ENCODE assay signal across 31 cellular contexts in genomic region chr6:83190596-83190995, GRCh38. TPM values are rescaled to one million over a fixed set of nuclear protein-coding genes. Genes with fewer than 3 reads are reported as not detected.
DNase-seq lines count a peak whose midpoint lies in the region; ATAC-seq, FAIRE-seq and TF ChIP-seq lines count a peak whose summit lies in the region.
"Had no signal": no experiment of that assay in that cellular context is flagged by ENCODE, and none has a peak within 500 bp of the region (broad histone marks: within the 10 kb centered on the region; RNA-seq: fewer than 3 reads in every experiment).

No MANE protein-coding gene starts in this region.

- no peak overlapping the region for H2BK15ac ChIP-seq in IMR-90 (ENCODE audit: low read depth, low read length)

- H3K36me3 ChIP-seq in IMR-90 (ENCODE audit: control insufficient read depth, insufficient read depth, low read length), result peaks cover 17% of the 10 kb centered on the region
- peaks cover 0 to 8% (median 2%) of the 10 kb centered on the region in 4 donors for H3K36me3 ChIP-seq in right lobe of liver
- peaks cover 40% of the 10 kb centered on the region for H3K36me3 ChIP-seq in skeletal muscle satellite cell (ENCODE audit: insufficient read depth, low read length)

- no peak for TF ChIP-seq POLR2A in IMR-90 (IDR thresholded peaks at IDR 0.05; ENCODE audit: low read depth, low read length)
- TF ChIP-seq POLR2A in right lobe of liver (IDR thresholded peaks at IDR 0.05), result no peak
- no peak for TF ChIP-seq POLR2A in lower leg skin (IDR thresholded peaks at IDR 0.05)

- in situ Hi-C loops in IMR-90 (cut with MboI; ENCODE audit: low sequenced_read_pairs), result loop anchor here (10.0 kb wide), 1 partner anchor 946 kb away; the partner anchor contains the start of gene IBTK

- H3K27me3 Mint-ChIP-seq in brain, result peaks cover 4% of the 10 kb centered on the region
- H3K27me3 Mint-ChIP-seq: activated B cell treated with CpG ODN at 0.5 μM for 24 hours; stimulated activated naive B cell treated with anti-CD40 and anti-IgM and Interleukin-4, amounts not matched to agents 10 μg/mL and 1 μg/mL and 100 μg/mL, for 72 hours had no signal

- no peak overlapping the region for H3K4ac ChIP-seq in IMR-90 (ENCODE audit: low read depth, low read length)

- no peak overlapping the region for H3K18ac ChIP-seq in IMR-90 (ENCODE audit: low read depth, low read length)

- no peak overlapping the region for H2BK20ac ChIP-seq in IMR-90 (ENCODE audit: low read depth, low read length)

- no peak overlapping the region for H2AFZ ChIP-seq in IMR-90 (replicated peaks; ENCODE audit: low read length, poor library complexity)

- no peak overlapping the region for H2BK5ac ChIP-seq in IMR-90 (ENCODE audit: low read depth, low read length, poor library complexity, severe bottlenecking)

- FAIRE-seq in urothelium cell line (lab: Jason Lieb, UNC), result no peak
- FAIRE-seq: endometrium, H1, RCC 7860 had no signal

- dilution Hi-C loops in IMR-90 (cut with HindIII; ENCODE audit: low sequenced_read_pairs, unreplicated experiment), result no loop called here

- H2AK9ac ChIP-seq in IMR-90 (replicated peaks; ENCODE audit: low read depth, low read length, poor library complexity), result no peak overlapping the region

- DNase-seq in IMR-90 (no peak), right lobe of liver (no peak), GM10266 (ENCODE audit: extremely low spot score) (no peak), lower leg skin (ENCODE audit: low spot score in 2 of 2) (no peak), ecto neural progenitor cell (ENCODE audit: low spot score) (no peak), urothelium cell line (ENCODE audit: low spot score) (no peak)
- DNase-seq: activated B cell treated with CpG ODN at 0.5 μM for 24 hours; activated CD4-positive, alpha-beta T cell treated with anti-CD3 and anti-CD28 coated beads, Interleukin-2, amount 50 U/mL, for 1 hour; activated naive CD4-positive, alpha-beta T cell treated with Interleukin-2 at 50 U/mL for 16 hours; activated T-cell treated with anti-CD3 and anti-CD28 coated beads, Interleukin-2, amount 50 U/mL, for 48 hours; amniotic stem cell; Calu3; cortex of kidney; hippocampal formation; NCI-H1092 treated with DMSO at 0.1 percent for 48 hours; NCI-H1930; NCI-H524; posterior cingulate gyrus; stimulated activated CD4-positive, alpha-beta T cell treated with anti-CD3 and anti-CD28 coated beads, Interleukin-15, amount 100 ng/mL, for 24 hours; stimulated activated naive B cell treated with anti-CD40 and anti-IgM and Interleukin-4, amounts not matched to agents 10 μg/mL and 1 μg/mL and 100 μg/mL, for 72 hours; testis had no signal

- TF ChIP-seq CTCF in IMR-90 (conservative IDR thresholded peaks at IDR 0.05; ENCODE audit: low read depth, low read length) (no peak), brain (conservative IDR thresholded peaks at IDR 0.05) (no peak), right lobe of liver (IDR thresholded peaks at IDR 0.05) (no peak), GM10266 (IDR thresholded peaks at IDR 0.05; ENCODE audit: control insufficient read depth, insufficient read depth, low read depth, missing control alignments) (no peak), lower leg skin (IDR thresholded peaks at IDR 0.05) (no peak)

- H3K27ac Mint-ChIP-seq in brain, result no peak overlapping the region
- H3K27ac Mint-ChIP-seq: activated B cell treated with CpG ODN at 0.5 μM for 24 hours; stimulated activated naive B cell treated with anti-CD40 and anti-IgM and Interleukin-4, amounts not matched to agents 10 μg/mL and 1 μg/mL and 100 μg/mL, for 72 hours had no signal

- no peak for ATAC-seq in IMR-90 (ENCODE audit: low read depth)
- ATAC-seq in right lobe of liver, result peak in 3 of 4 donors; percentile 5 to 28 (median 14)
- ATAC-seq: gastroesophageal sphincter; left lobe of liver; sciatic nerve; stimulated activated naive B cell treated with anti-CD40 and anti-IgM and Interleukin-4, amounts not matched to agents 10 μg/mL and 1 μg/mL and 100 μg/mL, for 72 hours had no signal

- no TSS peak for BruUV-seq in IMR-90 (replicated peaks; lab: Mats Ljungman, UMichigan)

- peak overlapping the region; percentile 62 for H3K23ac ChIP-seq in IMR-90 (ENCODE audit: low read depth, low read length)

- H3K4me1 ChIP-seq in IMR-90 (ENCODE audit: control insufficient read depth, insufficient read depth, low read length), result peaks cover 5% of the 10 kb centered on the region
- H3K4me1 ChIP-seq in right lobe of liver, result peaks cover 0 to 33% (median 2%) of the 10 kb centered on the region in 4 donors
- H3K4me1 ChIP-seq in skeletal muscle satellite cell (ENCODE audit: control insufficient read depth, insufficient read depth, low read length), result peaks cover 11% of the 10 kb centered on the region

- intact Hi-C loops in IMR-90 (cut with micrococcal nuclease) (no loop called here), right lobe of liver (cut with DNase I) (no loop called here), lower leg skin (cut with DNase I; ENCODE audit: low total_unique reads) (no loop called here)

- CTCF ChIA-PET in IMR-90 (lab: Yijun Ruan, JAX), result no interaction called here

- H2AK5ac ChIP-seq in IMR-90 (ENCODE audit: low read depth, low read length), result no peak overlapping the region

- no peak overlapping the region for H4K91ac ChIP-seq in IMR-90 (ENCODE audit: insufficient read depth, low read depth, low read length)

- H3K56ac ChIP-seq in IMR-90 (ENCODE audit: extremely low read depth, insufficient read depth, low read length), result no peak overlapping the region

- H3K27me3 ChIP-seq in IMR-90 (ENCODE audit: control insufficient read depth, insufficient read depth, low read length) (no peaks in the 10 kb centered on the region), right lobe of liver (no peaks in the 10 kb centered on the region), skeletal muscle satellite cell (ENCODE audit: control insufficient read depth, insufficient read depth, low read length) (no peaks in the 10 kb centered on the region)
- H3K27me3 ChIP-seq: BLaER1 treated with 17β-estradiol and CSF1 and Interleukin-3, amounts not matched to agents 10 nM and 100 nM; gastroesophageal sphincter; testis; vagina had no signal

- H3K9ac ChIP-seq in IMR-90 (ENCODE audit: low read depth, low read length) (no peak overlapping the region), skeletal muscle satellite cell (ENCODE audit: low read depth, low read length) (no peak overlapping the region)
- H3K9ac ChIP-seq: BLaER1 treated with 17β-estradiol and CSF1 and Interleukin-3, amounts not matched to agents 10 nM and 100 nM had no signal

- WGBS in IMR-90 (ENCODE audit: extremely low coverage in 2 of 2, insufficient read length in 1 of 2), 2 experiments, result no CpG with 5 or more reads among the region's 6 CpGs
- WGBS in right lobe of liver (ENCODE audit: insufficient coverage, low coverage, low lambda C conversion rate, missing lambda C conversion rate), result 28% methylated on average over 6 of the region's 6 CpGs
- WGBS in lower leg skin, 2 donors, result 93% methylated on average over 6 of the region's 6 CpGs

- H3K14ac ChIP-seq in IMR-90 (replicated peaks; ENCODE audit: low read depth, low read length), result no peak overlapping the region

- peak overlapping the region; percentile 77 to 100 (median 100) for H3K4me3 Mint-ChIP-seq in brain
- H3K4me3 Mint-ChIP-seq: stimulated activated naive B cell treated with anti-CD40 and anti-IgM and Interleukin-4, amounts not matched to agents 10 μg/mL and 1 μg/mL and 100 μg/mL, for 72 hours had no signal

- H3K79me1 ChIP-seq in IMR-90 (ENCODE audit: low read depth in 1 of 2, low read length in 2 of 2), result peaks cover 24 to 54% of the 10 kb centered on the region in 2 experiments

- H3K36me3 Mint-ChIP-seq in brain, result peaks cover 50% of the 10 kb centered on the region

- H3K9me3 ChIP-seq in IMR-90 (ENCODE audit: control insufficient read depth, insufficient read depth, low read length), result no peaks in the 10 kb centered on the region
- no peaks in the 10 kb centered on the region for H3K9me3 ChIP-seq in right lobe of liver
- H3K9me3 ChIP-seq in skeletal muscle satellite cell (replicated peaks; ENCODE audit: low read length), result no peaks in the 10 kb centered on the region
- H3K9me3 ChIP-seq: BLaER1 treated with 17β-estradiol and CSF1 and Interleukin-3, amounts not matched to agents 10 nM and 100 nM; gastroesophageal sphincter; testis; vagina had no signal

- no peak overlapping the region for H4K8ac ChIP-seq in IMR-90 (ENCODE audit: low read depth in 2 of 2, low read length in 2 of 2)

- no peak overlapping the region for H2BK120ac ChIP-seq in IMR-90 (ENCODE audit: low read depth, low read length)

- H3K4me1 Mint-ChIP-seq in brain, result peaks cover 57% of the 10 kb centered on the region

- H4K5ac ChIP-seq in IMR-90 (ENCODE audit: low read depth, low read length), result no peak overlapping the region

- H3K9me3 Mint-ChIP-seq in brain, result no peaks in the 10 kb centered on the region
- H3K9me3 Mint-ChIP-seq: activated B cell treated with CpG ODN at 0.5 μM for 24 hours; stimulated activated naive B cell treated with anti-CD40 and anti-IgM and Interleukin-4, amounts not matched to agents 10 μg/mL and 1 μg/mL and 100 μg/mL, for 72 hours had no signal

- H3K4me2 ChIP-seq in IMR-90 (ENCODE audit: low read depth, low read length) (peak overlapping the region; percentile 36), skeletal muscle satellite cell (ENCODE audit: low read length) (peak overlapping the region; percentile 48)

- H3K27ac ChIP-seq in IMR-90 (ENCODE audit: insufficient read depth, low read length) (no peak overlapping the region), right lobe of liver (no peak overlapping the region)
- H3K27ac ChIP-seq: BLaER1 treated with 17β-estradiol and CSF1 and Interleukin-3, amounts not matched to agents 10 nM and 100 nM; gastroesophageal sphincter; testis; vagina had no signal

- TF ChIP-seq RAD21 in IMR-90 (IDR thresholded peaks at IDR 0.05; ENCODE audit: low read length), result no peak

- peaks cover 32% of the 10 kb centered on the region for H4K20me1 ChIP-seq in IMR-90 (ENCODE audit: insufficient read depth, low read length)
- H4K20me1 ChIP-seq: BLaER1 treated with 17β-estradiol and CSF1 and Interleukin-3, amounts not matched to agents 10 nM and 100 nM had no signal

- POLR2A ChIA-PET in IMR-90 (lab: Charles Lee; ENCODE audit: unreplicated experiment), result interaction anchor here (0.6 kb wide), 1 partner anchor 142 kb away, joined by 5 read pairs; no protein-coding TSS in a partner anchor

- H3K4me3 ChIP-seq in IMR-90 (ENCODE audit: insufficient read depth, low read depth, low read length) (no peak overlapping the region), right lobe of liver (no peak overlapping the region), skeletal muscle satellite cell (ENCODE audit: low read length) (no peak overlapping the region), lower leg skin (ENCODE audit: low read depth, poor library complexity, severe bottlenecking) (no peak overlapping the region)
- H3K4me3 ChIP-seq: BLaER1 treated with 17β-estradiol and CSF1 and Interleukin-3, amounts not matched to agents 10 nM and 100 nM; gastroesophageal sphincter; testis; vagina had no signal

- peaks cover 11% of the 10 kb centered on the region; the same call in 1 of the 2 replicates for H3K9me1 ChIP-seq in IMR-90 (ENCODE audit: insufficient read depth, low read length)

RNA-seq across cellular contexts. Expression of gene PGM3, which starts 2.5 kb away (rescaled TPM):
- total RNA-seq in IMR-90 (2012; rRNA removed) (223 and 336 TPM in 2 replicates), right lobe of liver (10 to 100 TPM; 23.5 to 52.2 (median 35.0) TPM), lower leg skin (10 to 100 TPM in 3 of 4 donors, 1 to 10 TPM in 1; 8.9 to 13.5 (median 11.4) TPM)
- polyA plus RNA-seq in IMR-90 (2012; rRNA removed) (64.3 and 68.4 TPM in 2 replicates), brain (ENCODE audit: insufficient read depth, low read depth, low replicate concordance) (10.3 TPM)
- 10.0 and 14.5 TPM in 2 replicates for polyA plus RNA-seq in IMR-90 (2012; cell fraction: cytosol; rRNA removed)
- 12.8 and 124 TPM in 2 replicates for polyA plus RNA-seq in IMR-90 (2012; cell fraction: nucleus; rRNA removed; ENCODE audit: low replicate concordance)
- total RNA-seq in skeletal muscle satellite cell (2012; rRNA removed), result 72.8 and 86.3 TPM in 2 replicates

RNA-seq across cellular contexts. Expression of gene RWDD2A, which starts 2.6 kb away (rescaled TPM):
- total RNA-seq in IMR-90 (2012; rRNA removed), result 3.9 and 4.7 TPM in 2 replicates
- 3.5 and 4.1 TPM in 2 replicates for polyA plus RNA-seq in IMR-90 (2012; rRNA removed)
- 0.98 and 1.2 TPM in 2 replicates for polyA plus RNA-seq in IMR-90 (2012; cell fraction: cytosol; rRNA removed)
- polyA plus RNA-seq in IMR-90 (2012; cell fraction: nucleus; rRNA removed; ENCODE audit: low replicate concordance), result 1.5 and 9.5 TPM in 2 replicates
- polyA plus RNA-seq in brain (ENCODE audit: insufficient read depth, low read depth, low replicate concordance), result 3.7 TPM
- 1 to 10 TPM; 1.9 to 3.5 (median 2.5) TPM for total RNA-seq in right lobe of liver
- total RNA-seq in skeletal muscle satellite cell (2012; rRNA removed), result 2.0 TPM in 2 replicates
- 1 to 10 TPM; 1.1 to 2.2 (median 1.7) TPM for total RNA-seq in lower leg skin
